In the genomic region with DNA sequence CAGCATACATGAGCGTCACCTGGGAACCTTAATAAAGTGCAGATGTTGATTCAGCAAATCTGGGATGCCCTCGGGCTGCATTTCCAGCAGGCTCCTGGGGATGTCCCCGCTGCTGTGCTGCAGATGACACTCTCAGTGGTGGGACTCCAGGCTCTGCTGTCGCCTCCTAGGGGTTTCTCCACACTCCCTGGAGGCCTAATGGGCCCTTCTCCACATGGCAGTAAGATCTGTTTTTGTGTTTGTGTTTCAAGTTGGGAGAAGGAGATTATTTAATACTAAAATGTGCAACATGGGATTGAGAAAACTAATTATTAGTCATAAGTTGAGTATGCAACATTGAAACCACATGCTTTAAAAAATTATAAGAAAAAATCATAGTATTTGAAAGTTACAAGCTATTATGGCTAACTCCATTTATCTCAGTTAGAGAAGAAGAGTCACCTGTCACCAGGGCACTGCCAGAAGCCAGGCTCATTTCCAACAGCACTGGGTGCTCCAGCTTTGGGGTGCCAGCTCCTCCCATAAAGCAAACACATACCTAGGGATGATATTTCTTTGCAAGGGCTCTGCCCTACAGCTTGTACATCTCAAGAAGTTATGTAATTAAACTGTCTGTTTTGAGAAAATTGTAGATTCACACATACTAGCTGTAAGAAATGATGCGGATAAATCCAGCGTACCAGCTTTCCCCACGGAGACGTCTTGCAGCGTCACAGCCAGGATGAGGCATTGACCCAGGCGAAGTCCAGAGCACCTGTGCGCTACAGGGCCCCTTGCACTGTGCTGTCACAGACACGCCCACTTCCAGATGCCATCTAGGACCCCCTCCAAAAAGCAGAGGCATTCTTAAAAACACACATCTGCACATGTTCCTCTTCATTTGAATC, we compare ENCODE assay signal across 14 cellular contexts.
A peak's percentile ranks its signal among the peaks of the same experiment; 100 is the strongest.
DNase-seq lines count a peak whose midpoint lies in the region; ATAC-seq and TF ChIP-seq lines count a peak whose summit lies in the region.
"Had no signal": no experiment of that assay in that cellular context is flagged by ENCODE, and none has a peak within 500 bp of the region (broad histone marks: within the 10 kb centered on the region; RNA-seq: fewer than 3 reads in every experiment).

No MANE protein-coding gene starts in this region.

- peaks cover 26% of the 10 kb centered on the region for H3K36me3 Mint-ChIP-seq in HFFc6 (ENCODE audit: low read depth)
- no peaks in the 10 kb centered on the region for H3K36me3 Mint-ChIP-seq in activated T-helper 1 cell treated with anti-CD3 and anti-CD28 coated beads, Interleukin-12 subunit alpha, Interleukin-12 subunit beta, Interleukin-2, Interleukin-4 antibody, amounts not matched to agents 30 ng/mL and 10 ng/mL and 1 ng/mL, durations not matched to agents 14 hours and 24 hours and 36 hours (ENCODE audit: low read depth)

- no peak overlapping the region for H4K8ac ChIP-seq in mesendoderm (ENCODE audit: low read depth, low read length)

- H3K23ac ChIP-seq in mesendoderm (ENCODE audit: low read length): no peak overlapping the region

- no peaks in the 10 kb centered on the region for H3K9me3 Mint-ChIP-seq in HFFc6
- H3K9me3 Mint-ChIP-seq in activated T-helper 1 cell treated with anti-CD3 and anti-CD28 coated beads, Interleukin-12 subunit alpha, Interleukin-12 subunit beta, Interleukin-2, Interleukin-4 antibody, amounts not matched to agents 30 ng/mL and 10 ng/mL and 1 ng/mL, durations not matched to agents 14 hours and 24 hours and 36 hours: no peaks in the 10 kb centered on the region

- H3K4me1 ChIP-seq in ACC112 (ENCODE audit: control insufficient read depth, insufficient read depth, low read length, unreplicated experiment) (peaks cover 79% of the 10 kb centered on the region), mesendoderm (ENCODE audit: control insufficient read depth, low read depth, low read length) (no peaks in the 10 kb centered on the region)

- H2AK5ac ChIP-seq in mesendoderm (ENCODE audit: low read length): no peak overlapping the region

- ATAC-seq in HG03457 (IDR thresholded peaks at IDR 0.05; ENCODE audit: unreplicated experiment) (no peak), GM21576 (IDR thresholded peaks at IDR 0.05; ENCODE audit: unreplicated experiment) (no peak), HG03460 (IDR thresholded peaks at IDR 0.05; ENCODE audit: unreplicated experiment) (no peak)
- ATAC-seq: stimulated activated naive CD8-positive, alpha-beta T cell treated with anti-CD3 and anti-CD28 coated beads, Interleukin-15, Interleukin-2, amounts not matched to agents 100 U/mL and 50 U/mL, for 24 hours had no signal

- peaks cover 97% of the 10 kb centered on the region for H3K4me1 Mint-ChIP-seq in HFFc6 (ENCODE audit: low read depth)
- H3K4me1 Mint-ChIP-seq in activated T-helper 1 cell treated with anti-CD3 and anti-CD28 coated beads, Interleukin-12 subunit alpha, Interleukin-12 subunit beta, Interleukin-2, Interleukin-4 antibody, amounts not matched to agents 30 ng/mL and 10 ng/mL and 1 ng/mL, durations not matched to agents 14 hours and 24 hours and 36 hours (ENCODE audit: low read depth): peaks cover 6% of the 10 kb centered on the region

- H3K36me3 ChIP-seq in ACC112 (ENCODE audit: insufficient read depth, low read length) (peaks cover 9% of the 10 kb centered on the region; the same call in 1 of the 2 replicates), mesendoderm (ENCODE audit: control insufficient read depth, insufficient read depth, low read length) (no peaks in the 10 kb centered on the region)

- intact Hi-C loops in activated T-helper 1 cell treated with anti-CD3 and anti-CD28 coated beads, Interleukin-12 subunit alpha, Interleukin-12 subunit beta, Interleukin-2, Interleukin-4 antibody, amounts not matched to agents 30 ng/mL and 10 ng/mL and 1 ng/mL, durations not matched to agents 14 hours and 24 hours and 36 hours (cut with micrococcal nuclease): no loop called here

- H3K27ac Mint-ChIP-seq in HFFc6: peak overlapping the region; percentile 79
- H3K27ac Mint-ChIP-seq in activated T-helper 1 cell treated with anti-CD3 and anti-CD28 coated beads, Interleukin-12 subunit alpha, Interleukin-12 subunit beta, Interleukin-2, Interleukin-4 antibody, amounts not matched to agents 30 ng/mL and 10 ng/mL and 1 ng/mL, durations not matched to agents 14 hours and 24 hours and 36 hours: no peak overlapping the region

- H2BK5ac ChIP-seq in mesendoderm (ENCODE audit: low read length): no peak overlapping the region

- no peak overlapping the region for H4K5ac ChIP-seq in mesendoderm (ENCODE audit: low read length)

- H3K79me1 ChIP-seq in mesendoderm (ENCODE audit: low read length): no peaks in the 10 kb centered on the region

- H3K79me2 ChIP-seq in ACC112 (ENCODE audit: control insufficient read depth, insufficient read depth, low read length, unreplicated experiment) (peaks cover 67% of the 10 kb centered on the region), mesendoderm (ENCODE audit: control insufficient read depth, insufficient read depth, low read length) (no peaks in the 10 kb centered on the region)

- H3K4me3 Mint-ChIP-seq in HFFc6: peak overlapping the region; percentile 12; the same call in 1 of the 2 replicates
- no peak overlapping the region for H3K4me3 Mint-ChIP-seq in activated T-helper 1 cell treated with anti-CD3 and anti-CD28 coated beads, Interleukin-12 subunit alpha, Interleukin-12 subunit beta, Interleukin-2, Interleukin-4 antibody, amounts not matched to agents 30 ng/mL and 10 ng/mL and 1 ng/mL, durations not matched to agents 14 hours and 24 hours and 36 hours

- H3K4me2 ChIP-seq in mesendoderm (ENCODE audit: low read length): no peak overlapping the region

- no CpG with 5 or more reads among the region's 12 CpGs for WGBS in mesendoderm (ENCODE audit: extremely low coverage, insufficient coverage, low lambda C conversion rate)

- no peak overlapping the region for H3K18ac ChIP-seq in mesendoderm (ENCODE audit: low read length)

- TF ChIP-seq CTCF in HFFc6 (IDR thresholded peaks at IDR 0.05): peak; percentile 41; the same call in 1 of the 2 replicates

- no peak overlapping the region for H2BK120ac ChIP-seq in mesendoderm (ENCODE audit: low read depth, low read length)

- no peak overlapping the region for H3K9ac ChIP-seq in mesendoderm (ENCODE audit: low read length)

- DNase-seq in HFFc6: no peak
- DNase-seq in caudate nucleus (lab: John Stamatoyannopoulos, UW): peak in 2 of 61 donors; percentile 20 to 28
- peak; percentile 61 for DNase-seq in mesendoderm
- no peak for DNase-seq in activated T-helper 1 cell treated with anti-CD3 and anti-CD28 coated beads, Interleukin-12 subunit alpha, Interleukin-12 subunit beta, Interleukin-2, Interleukin-4 antibody, amounts not matched to agents 30 ng/mL and 10 ng/mL and 1 ng/mL, durations not matched to agents 14 hours and 24 hours and 36 hours (ENCODE audit: low spot score)
- DNase-seq: activated CD4-positive, alpha-beta T cell treated with anti-CD3 and anti-CD28 coated beads, Interleukin-2, amount 50 U/mL, for 48 hours; NCI-H2029 treated with DMSO at 0.1 percent for 48 hours; SHP77; stimulated activated naive CD8-positive, alpha-beta T cell treated with anti-CD3 and anti-CD28 coated beads, Interleukin-15, Interleukin-2, amounts not matched to agents 100 U/mL and 50 U/mL, for 24 hours; T1000 had no signal

- peak overlapping the region; percentile 38; the same call in 1 of the 2 replicates for H3K27ac ChIP-seq in ACC112 (ENCODE audit: low read depth, low read length)
- peak overlapping the region; percentile 55 for H3K27ac ChIP-seq in caudate nucleus (ENCODE audit: low read depth, low read length)
- H3K27ac ChIP-seq in mesendoderm (ENCODE audit: low read depth, low read length): no peak overlapping the region

- H3K4me3 ChIP-seq in ACC112 (ENCODE audit: low read depth, low read length): no peak overlapping the region
- no peak overlapping the region for H3K4me3 ChIP-seq in mesendoderm (ENCODE audit: low read length)
- H3K4me3 ChIP-seq: skin epidermis had no signal

- H3K56ac ChIP-seq in mesendoderm (ENCODE audit: low read length): no peak overlapping the region

- no peaks in the 10 kb centered on the region; the same call in 1 of the 2 replicates for H3K27me3 Mint-ChIP-seq in HFFc6 (ENCODE audit: insufficient read depth)
- peaks cover 15% of the 10 kb centered on the region for H3K27me3 Mint-ChIP-seq in activated T-helper 1 cell treated with anti-CD3 and anti-CD28 coated beads, Interleukin-12 subunit alpha, Interleukin-12 subunit beta, Interleukin-2, Interleukin-4 antibody, amounts not matched to agents 30 ng/mL and 10 ng/mL and 1 ng/mL, durations not matched to agents 14 hours and 24 hours and 36 hours (ENCODE audit: insufficient read depth)

- H2BK15ac ChIP-seq in mesendoderm (replicated peaks; ENCODE audit: low read depth): no peak overlapping the region

- H3K27me3 ChIP-seq in ACC112 (ENCODE audit: insufficient read depth, low read length): no peaks in the 10 kb centered on the region
- no peaks in the 10 kb centered on the region for H3K27me3 ChIP-seq in mesendoderm (ENCODE audit: insufficient read depth, low read length, poor library complexity)

- H3K4ac ChIP-seq in mesendoderm (ENCODE audit: low read depth, low read length): no peak overlapping the region

- H2AFZ ChIP-seq in ACC112 (ENCODE audit: low read length, unreplicated experiment): no peak overlapping the region
